11 cellular contexts compared by ENCODE assay signal in genomic region chr2:73243884-73244570, GRCh38. TPM values are rescaled to one million over a fixed set of nuclear protein-coding genes. Genes with fewer than 3 reads are reported as not detected.
DNase-seq lines count a peak whose midpoint lies in the region; ATAC-seq and TF ChIP-seq lines count a peak whose summit lies in the region.
"Had no signal": no experiment of that assay in that cellular context is flagged by ENCODE, and none has a peak within 500 bp of the region (broad histone marks: within the 10 kb centered on the region; RNA-seq: fewer than 3 reads in every experiment).

No MANE protein-coding gene starts in this region.

- no peak for TF ChIP-seq RAD21 in SK-N-SH (IDR thresholded peaks at IDR 0.05; ENCODE audit: low read length)

- CTCF ChIA-PET in SK-N-SH (lab: Yijun Ruan, JAX) = interaction anchor here (0.6 to 3.5 kb wide), 7 partner anchors 10 to 436 kb away, joined by 3 to 19 read pairs (median 3); partner anchors contain the start of gene CCT7

- H3K4me3 ChIP-seq in SK-N-SH (ENCODE audit: low read depth in 2 of 2, low read length in 1 of 2) = no peak overlapping the region

- peaks cover 89% of the 10 kb centered on the region in 2 experiments for H3K36me3 ChIP-seq in SK-N-SH (replicated peaks in 1 of 2; ENCODE audit: control insufficient read depth in 1 of 2, insufficient read depth in 2 of 2, low read length in 1 of 2)

- no peaks in the 10 kb centered on the region for H3K27me3 ChIP-seq in SK-N-SH (ENCODE audit: insufficient read depth)

- no peaks in the 10 kb centered on the region for H3K9me3 ChIP-seq in SK-N-SH

- no peak overlapping the region for H2AFZ ChIP-seq in SK-N-SH (ENCODE audit: low read depth)

- peak overlapping the region in 1 of 2 experiments; percentile 81; a peak in 2 of 4 replicates for H3K27ac ChIP-seq in SK-N-SH (ENCODE audit: low read depth in 2 of 2, low read length in 1 of 2)

- peaks cover 0 to 22% of the 10 kb centered on the region in 2 experiments; a peak in 2 of 4 replicates for H3K4me1 ChIP-seq in SK-N-SH (ENCODE audit: control insufficient read depth in 1 of 2, insufficient read depth in 2 of 2, low read depth in 1 of 2, low read length in 1 of 2)

- DNase-seq in A172 (ENCODE audit: low spot score) (peak; percentile 74), H4 (ENCODE audit: low spot score) (peak; percentile 76), SK-N-SH (peak; percentile 74), fibroblast of gingiva (ENCODE audit: low read depth) (peak; percentile 75), germinal center (ENCODE audit: low spot score) (no peak), RPMI8226 (no peak)
- no peak for DNase-seq in stimulated activated naive CD4-positive, alpha-beta T cell (lab: John Stamatoyannopoulos, UW)
- DNase-seq: DND-41, hippocampal formation, SIG-M5 had no signal

- no peak overlapping the region for H3K9ac ChIP-seq in SK-N-SH

- TF ChIP-seq EP300 in SK-N-SH (IDR thresholded peaks at IDR 0.05; ENCODE audit: borderline replicate concordance in 1 of 2, low read depth in 1 of 2, low read length in 1 of 2) = peak in 1 of 2 experiments; percentile 77; a peak in 2 of 4 replicates

- no peak overlapping the region for H3K4me2 ChIP-seq in SK-N-SH

- no peak for ATAC-seq in HG03108 (IDR thresholded peaks at IDR 0.05; ENCODE audit: unreplicated experiment)

- TF ChIP-seq CTCF in SK-N-SH (IDR thresholded peaks at IDR 0.05) = no peak

- peaks cover 58% of the 10 kb centered on the region for H4K20me1 ChIP-seq in SK-N-SH (ENCODE audit: insufficient read depth)

- peaks cover 55% of the 10 kb centered on the region for H3K79me2 ChIP-seq in SK-N-SH (ENCODE audit: insufficient read depth)

- peaks cover 6% of the 10 kb centered on the region for H3F3A ChIP-seq in SK-N-SH (replicated peaks; ENCODE audit: insufficient read depth)

- POLR2A ChIA-PET in SK-N-SH (lab: Yijun Ruan, JAX) = interaction anchor here (0.9 to 1.5 kb wide), 5 partner anchors 9 to 13 kb away, joined by 3 to 13 read pairs (median 6); partner anchors contain the start of genes CCT7 and PRADC1

- no peaks in the 10 kb centered on the region for H3K9me2 ChIP-seq in SK-N-SH

- 25% methylated on average over 5 of the region's 5 CpGs for WGBS in SK-N-SH (ENCODE audit: low lambda C conversion rate)

TF ChIP-seq in SK-N-SH, 30 proteins besides CTCF, POLR2A, EP300 and RAD21:
- TF ChIP-seq TCF12 (IDR thresholded peaks at IDR 0.05) (peak; percentile 12; the same call in 1 of the 2 replicates), FOXJ3 (CRISPR knock-in tag; IDR thresholded peaks at IDR 0.05) (peak; percentile 52; the same call in 1 of the 2 replicates), NFIC (IDR thresholded peaks at IDR 0.05; ENCODE audit: borderline replicate concordance) (0 out of 2 replicates have a peak, but pooled peaks have one; percentile 24), TAF1 (IDR thresholded peaks at IDR 0.05; ENCODE audit: borderline replicate concordance, low read depth, low read length) (no peak), GATA2 (CRISPR knock-in tag; IDR thresholded peaks at IDR 0.05) (peak; percentile 60), GABPA (IDR thresholded peaks at IDR 0.05; ENCODE audit: low read depth) (no peak), RCOR1 (IDR thresholded peaks at IDR 0.05; ENCODE audit: low read length) (peak; percentile 88), MXI1 (IDR thresholded peaks at IDR 0.05; ENCODE audit: low read depth, low read length) (peak; percentile 81; the same call in 1 of the 2 replicates), CHD2 (IDR thresholded peaks at IDR 0.05; ENCODE audit: low read length, partially characterized antibody) (peak; percentile 53)

RNA-seq across cellular contexts. Expression of gene CCT7, which starts 9.9 kb away (rescaled TPM):
- 695 and 768 TPM in 2 replicates for total RNA-seq in A172 (2014; rRNA removed; shearing (Covaris generic))
- total RNA-seq in H4 (2014; rRNA removed; shearing (Covaris generic)) = 534 and 543 TPM in 2 replicates
- polyA plus RNA-seq in SK-N-SH (2012; rRNA removed) = 369 and 405 TPM in 2 replicates
- polyA plus RNA-seq in SK-N-SH (2012; cell fraction: cytosol; rRNA removed) = 361 and 401 TPM in 2 replicates
- 236 TPM in 2 replicates for polyA plus RNA-seq in SK-N-SH (2012; cell fraction: nucleus; rRNA removed)

RNA-seq across cellular contexts. Expression of gene PRADC1, which starts 11.0 kb away (rescaled TPM):
- total RNA-seq in A172 (2014; rRNA removed; shearing (Covaris generic)) = 39.3 and 48.8 TPM in 2 replicates
- 26.6 and 49.4 TPM in 2 replicates for total RNA-seq in H4 (2014; rRNA removed; shearing (Covaris generic))
- 8.5 and 9.6 TPM in 2 replicates for polyA plus RNA-seq in SK-N-SH (2012; rRNA removed)
- polyA plus RNA-seq in SK-N-SH (2012; cell fraction: cytosol; rRNA removed) = 5.1 and 7.9 TPM in 2 replicates
- 3.3 and 3.7 TPM in 2 replicates for polyA plus RNA-seq in SK-N-SH (2012; cell fraction: nucleus; rRNA removed)

RNA-seq across cellular contexts. Expression of gene SMYD5, which starts 30.0 kb away (rescaled TPM):
- total RNA-seq in A172 (2014; rRNA removed; shearing (Covaris generic)) = 33.1 and 36.7 TPM in 2 replicates
- 24.6 and 30.0 TPM in 2 replicates for total RNA-seq in H4 (2014; rRNA removed; shearing (Covaris generic))
- polyA plus RNA-seq in SK-N-SH (2012; rRNA removed) = 21.4 and 22.2 TPM in 2 replicates
- polyA plus RNA-seq in SK-N-SH (2012; cell fraction: cytosol; rRNA removed) = 12.1 and 16.2 TPM in 2 replicates
- polyA plus RNA-seq in SK-N-SH (2012; cell fraction: nucleus; rRNA removed) = 63.9 and 65.0 TPM in 2 replicates

RNA-seq across cellular contexts. Expression of gene FBXO41, which starts 40.3 kb away (rescaled TPM):
- 2.4 and 2.9 TPM in 2 replicates for total RNA-seq in A172 (2014; rRNA removed; shearing (Covaris generic))
- 0.99 and 2.3 TPM in 2 replicates for total RNA-seq in H4 (2014; rRNA removed; shearing (Covaris generic))
- polyA plus RNA-seq in SK-N-SH (2012; rRNA removed) = 3.1 and 3.5 TPM in 2 replicates
- 1.2 and 1.7 TPM in 2 replicates for polyA plus RNA-seq in SK-N-SH (2012; cell fraction: cytosol; rRNA removed)
- 11.0 and 11.4 TPM in 2 replicates for polyA plus RNA-seq in SK-N-SH (2012; cell fraction: nucleus; rRNA removed)

RNA-seq across cellular contexts. Expression of gene NOTO, which starts 41.7 kb away (rescaled TPM):
- not detected in 2 replicates for total RNA-seq in A172 (2014; rRNA removed; shearing (Covaris generic))
- total RNA-seq in H4 (2014; rRNA removed; shearing (Covaris generic)) = not detected in 2 replicates
- not detected in 2 replicates for polyA plus RNA-seq in SK-N-SH (2012; rRNA removed)
- not detected in 2 replicates for polyA plus RNA-seq in SK-N-SH (2012; cell fraction: cytosol; rRNA removed)
- polyA plus RNA-seq in SK-N-SH (2012; cell fraction: nucleus; rRNA removed) = not detected in 2 replicates

Comparison
In these comparisons a context has a peak if more than half of its experiments do, and no peak if none do; other contexts are left out.
1. DNase-seq: peak in A172 (single experiment), H4 (single experiment), SK-N-SH (single experiment) and fibroblast of gingiva (single experiment); none in germinal center (single experiment), RPMI8226 (single experiment) and stimulated activated naive CD4-positive, alpha-beta T cell (0 of 6).